In the genomic region with DNA sequence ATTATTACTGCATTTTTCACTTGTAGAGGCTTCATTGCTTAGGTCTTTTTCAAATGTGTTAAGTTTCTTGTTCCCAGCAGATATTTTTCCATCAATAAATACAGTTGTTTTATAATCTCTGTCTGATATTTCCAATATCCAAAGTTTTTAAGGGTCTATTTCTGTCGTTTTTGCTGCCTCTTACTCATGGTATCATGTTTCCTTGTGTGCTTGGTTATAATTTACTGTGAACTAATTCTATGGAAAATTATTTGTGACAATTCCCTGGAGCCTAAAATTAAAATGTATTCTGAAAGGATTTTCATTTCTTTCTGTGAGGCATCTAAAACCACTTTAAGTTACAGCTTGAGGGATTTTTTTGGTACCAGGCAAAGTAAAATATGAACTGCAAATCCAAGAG, we compare ENCODE assay signal across 7 cellular contexts.
"Had no signal": no experiment of that assay in that cellular context is flagged by ENCODE, and none has a peak within 500 bp of the region (broad histone marks: within the 10 kb centered on the region; RNA-seq: fewer than 3 reads in every experiment).

No MANE protein-coding gene starts in this region.

- H3K9me3 Mint-ChIP-seq: IgD-negative memory B cell had no signal

- H3K27me3 Mint-ChIP-seq: IgD-negative memory B cell had no signal

- H3K27ac ChIP-seq: HL-60 had no signal

- ATAC-seq: HepG2 had no signal

- DNase-seq: IMR-90, KBM-7, KG1 had no signal

- FAIRE-seq: HepG2, HTR-8/SVneo had no signal

- H3K27ac Mint-ChIP-seq: IgD-negative memory B cell had no signal
